8 cellular contexts compared by ENCODE assay signal in genomic region chr15:40081691-40082194, GRCh38. TPM values are rescaled to one million over a fixed set of nuclear protein-coding genes. Genes with fewer than 3 reads are reported as not detected.
DNase-seq lines count a peak whose midpoint lies in the region; ATAC-seq and TF ChIP-seq lines count a peak whose summit lies in the region.

No MANE protein-coding gene starts in this region.

- CTCF ChIA-PET in Calu3 (lab: Charles Lee) = interaction anchor here (0.5 to 1.6 kb wide), 4 partner anchors 10 to 29 kb away, joined by 3 to 4 read pairs (median 4); no protein-coding TSS in a partner anchor

- no peaks in the 10 kb centered on the region for H3K27me3 ChIP-seq in ascending aorta

- peak overlapping the region; percentile 29 to 46 for H3K4me3 ChIP-seq in ascending aorta

- no peaks in the 10 kb centered on the region for H3K9me3 ChIP-seq in ascending aorta

- H3K4me1 ChIP-seq in ascending aorta = peaks cover 9 to 17% of the 10 kb centered on the region in 2 donors

- intact Hi-C loops in Calu3 (cut with micrococcal nuclease; ENCODE audit: unreplicated experiment) = no loop called here
- intact Hi-C loops in ascending aorta (cut with DNase I) = loop anchor here (1.0 kb wide), 1 partner anchor 23 kb away; no protein-coding TSS in a partner anchor
- intact Hi-C loops in posterior cingulate gyrus (cut with DNase I) = loop anchor here (1.0 kb wide), 1 partner anchor 12 kb away; no protein-coding TSS in a partner anchor

- peaks cover 17% of the 10 kb centered on the region for H3K4me1 Mint-ChIP-seq in Calu3 (ENCODE audit: low read depth, unreplicated experiment)

- no peaks in the 10 kb centered on the region for H3K27me3 Mint-ChIP-seq in Calu3 (ENCODE audit: unreplicated experiment)

- DNase-seq in Calu3 (peak; percentile 72), LoVo (ENCODE audit: low spot score) (peak; percentile 78), ascending aorta (ENCODE audit: low spot score in 2 of 2) (peak in 1 of 2 donors; percentile 79), hepatic stellate cell (ENCODE audit: low spot score) (peak; percentile 70), posterior cingulate gyrus (peak; percentile 51 to 95 (median 74))
- no peak for DNase-seq in activated CD4-positive, alpha-beta T cell treated with anti-CD3 and anti-CD28 coated beads for 1 hour

- no peaks in the 10 kb centered on the region for H3K36me3 ChIP-seq in ascending aorta

- H3K9me3 Mint-ChIP-seq in Calu3 (ENCODE audit: low read depth, unreplicated experiment) = no peaks in the 10 kb centered on the region

- TF ChIP-seq CTCF in Calu3 (IDR thresholded peaks at IDR 0.05; ENCODE audit: unreplicated experiment) = no peak
- no peak for TF ChIP-seq CTCF in ascending aorta (IDR thresholded peaks at IDR 0.05)

- H3K27ac Mint-ChIP-seq in Calu3 (ENCODE audit: unreplicated experiment) = peak overlapping the region; percentile 35

- H3K4me3 Mint-ChIP-seq in Calu3 (ENCODE audit: low read depth, unreplicated experiment) = peak overlapping the region; percentile 53

- no TSS peak for BruUV-seq in Calu3 (replicated peaks; lab: Mats Ljungman, UMichigan)

- ATAC-seq in HG03457 (IDR thresholded peaks at IDR 0.05; ENCODE audit: unreplicated experiment) (no peak), HG02571 (IDR thresholded peaks at IDR 0.05; ENCODE audit: unreplicated experiment) (no peak)

- H3K36me3 Mint-ChIP-seq in Calu3 (ENCODE audit: insufficient read depth, unreplicated experiment) = no peaks in the 10 kb centered on the region

- H3K27ac ChIP-seq in ascending aorta = peak overlapping the region; percentile 20 to 44

RNA-seq across cellular contexts. Expression of gene BMF, which starts 26.9 kb away (rescaled TPM):
- 7.9 and 11.5 TPM in 2 replicates for total RNA-seq in Calu3 (2022)
- 2.2 TPM for total RNA-seq in ascending aorta

RNA-seq across cellular contexts. Expression of gene SRP14, which starts 42.8 kb away (rescaled TPM):
- total RNA-seq in Calu3 (2022) = 96.5 and 113 TPM in 2 replicates
- total RNA-seq in ascending aorta = 365 TPM
